Comparison of ENCODE assay signal across 9 cellular contexts in genomic region chr17:71084219-71084618, GRCh38.
DNase-seq lines count a peak whose midpoint lies in the region; ATAC-seq and TF ChIP-seq lines count a peak whose summit lies in the region.
"Had no signal": no experiment of that assay in that cellular context is flagged by ENCODE, and none has a peak within 500 bp of the region (broad histone marks: within the 10 kb centered on the region; RNA-seq: fewer than 3 reads in every experiment).

No MANE protein-coding gene starts in this region.

- H3K4me1 ChIP-seq in breast epithelium (no peaks in the 10 kb centered on the region), neuronal stem cell (ENCODE audit: control insufficient read depth in 2 of 2, insufficient read depth in 1 of 2, low read depth in 1 of 2, low read length in 2 of 2) (no peaks in the 10 kb centered on the region), suprapubic skin (no peaks in the 10 kb centered on the region)
- H3K4me1 ChIP-seq: parathyroid adenoma had no signal

- H3K9me3 ChIP-seq in breast epithelium (no peaks in the 10 kb centered on the region), neuronal stem cell (replicated peaks in 1 of 2; ENCODE audit: control insufficient read depth in 2 of 2, insufficient read depth in 1 of 2, low read depth in 1 of 2, low read length in 2 of 2) (no peaks in the 10 kb centered on the region), suprapubic skin (no peaks in the 10 kb centered on the region)

- TF ChIP-seq POLR2A in breast epithelium (IDR thresholded peaks at IDR 0.05) (no peak), suprapubic skin (IDR thresholded peaks at IDR 0.05) (no peak)

- TF ChIP-seq CTCF in breast epithelium (IDR thresholded peaks at IDR 0.05) (peak in 2 of 3 donors; percentile 14 to 16), suprapubic skin (IDR thresholded peaks at IDR 0.05) (peak in 1 of 2 donors; percentile 10)

- no peak overlapping the region for H4K8ac ChIP-seq in neuronal stem cell (ENCODE audit: low read depth, low read length)

- WGBS in neuronal stem cell (ENCODE audit: extremely low coverage in 2 of 2, insufficient read length in 2 of 2, insufficient replicate concordance in 1 of 2), 2 donors = no CpG with 5 or more reads among the region's 5 CpGs
- 67% methylated on average over 5 of the region's 5 CpGs for WGBS in suprapubic skin

- H3K4ac ChIP-seq in neuronal stem cell (ENCODE audit: low read length) = no peak overlapping the region

- H3K14ac ChIP-seq in neuronal stem cell (ENCODE audit: low read length) = no peak overlapping the region

- DNase-seq in NCI-H345 (lab: John Stamatoyannopoulos, UW) (peak; percentile 14), NCI-H345 treated with DMSO at 0.1 percent for 48 hours (lab: John Stamatoyannopoulos, UW; ENCODE audit: unreplicated experiment) (no peak), NAMALWA (ENCODE audit: low spot score) (peak; percentile 53), breast epithelium (ENCODE audit: low spot score in 2 of 2) (no peak), neuronal stem cell (ENCODE audit: low spot score) (peak; percentile 30), suprapubic skin (ENCODE audit: low spot score in 2 of 2) (no peak)

- no peak overlapping the region for H2BK15ac ChIP-seq in neuronal stem cell (ENCODE audit: low read length)

- no peak overlapping the region for H4K91ac ChIP-seq in neuronal stem cell (ENCODE audit: low read depth, low read length, poor library complexity)

- H2BK120ac ChIP-seq in neuronal stem cell (ENCODE audit: low read depth, low read length) = no peak overlapping the region

- H3K4me2 ChIP-seq in neuronal stem cell (ENCODE audit: insufficient read depth, low read length, poor library complexity, severe bottlenecking) = no peak overlapping the region

- peak overlapping the region; percentile 30 for H2AFZ ChIP-seq in neuronal stem cell (ENCODE audit: low read length)
- H2AFZ ChIP-seq: parathyroid adenoma had no signal

- H3K36me3 ChIP-seq in breast epithelium (no peaks in the 10 kb centered on the region), neuronal stem cell (replicated peaks in 1 of 2; ENCODE audit: control insufficient read depth in 2 of 2, insufficient read depth in 2 of 2, low read length in 2 of 2) (no peaks in the 10 kb centered on the region), suprapubic skin (no peaks in the 10 kb centered on the region)

- ATAC-seq in HG03139 (IDR thresholded peaks at IDR 0.05; ENCODE audit: unreplicated experiment) (no peak), HG02970 (IDR thresholded peaks at IDR 0.05; ENCODE audit: low FRiP score, unreplicated experiment) (no peak)

- H3K27ac ChIP-seq in breast epithelium = no peak overlapping the region
- no peak overlapping the region for H3K27ac ChIP-seq in neuronal stem cell (replicated peaks; ENCODE audit: low read length)
- no peak overlapping the region for H3K27ac ChIP-seq in suprapubic skin
- H3K27ac ChIP-seq: parathyroid adenoma had no signal

- H3K23ac ChIP-seq in neuronal stem cell (ENCODE audit: low read depth, low read length, poor library complexity) = no peak overlapping the region

- no peaks in the 10 kb centered on the region for H3K79me1 ChIP-seq in neuronal stem cell (ENCODE audit: low read depth, low read length)

- H2AK5ac ChIP-seq in neuronal stem cell (ENCODE audit: low read depth, low read length) = no peak overlapping the region

- no peaks in the 10 kb centered on the region for H3K27me3 ChIP-seq in breast epithelium
- no peaks in the 10 kb centered on the region for H3K27me3 ChIP-seq in neuronal stem cell (ENCODE audit: control insufficient read depth in 3 of 3, insufficient read depth in 3 of 3, low read depth in 1 of 3, low read length in 3 of 3)
- no peaks in the 10 kb centered on the region for H3K27me3 ChIP-seq in suprapubic skin

- intact Hi-C loops in breast epithelium (cut with DNase I; ENCODE audit: low total_unique reads) = no loop called here

- no peak overlapping the region for H3K18ac ChIP-seq in neuronal stem cell (ENCODE audit: low read length)

- H3K4me3 ChIP-seq in breast epithelium (no peak overlapping the region), neuronal stem cell (ENCODE audit: low read length in 2 of 2) (no peak overlapping the region), suprapubic skin (no peak overlapping the region)

- no peak overlapping the region for H2BK5ac ChIP-seq in neuronal stem cell (ENCODE audit: low read length)

- H2BK12ac ChIP-seq in neuronal stem cell (ENCODE audit: low read length) = no peak overlapping the region

- H3K9ac ChIP-seq in neuronal stem cell (ENCODE audit: low read depth, low read length, poor library complexity) = no peak overlapping the region
- H3K9ac ChIP-seq: parathyroid adenoma had no signal

- no peak for TF ChIP-seq EP300 in suprapubic skin (IDR thresholded peaks at IDR 0.05)

Comparison
In these comparisons a context has a peak if more than half of its experiments do, and no peak if none do; other contexts are left out.
1. DNase-seq: peak in NCI-H345 (single experiment), NAMALWA (single experiment) and neuronal stem cell (single experiment); none in NCI-H345 treated with DMSO at 0.1 percent for 48 hours (single experiment), breast epithelium (0 of 2) and suprapubic skin (0 of 2).